23 cellular contexts compared by ENCODE assay signal in the genomic region with DNA sequence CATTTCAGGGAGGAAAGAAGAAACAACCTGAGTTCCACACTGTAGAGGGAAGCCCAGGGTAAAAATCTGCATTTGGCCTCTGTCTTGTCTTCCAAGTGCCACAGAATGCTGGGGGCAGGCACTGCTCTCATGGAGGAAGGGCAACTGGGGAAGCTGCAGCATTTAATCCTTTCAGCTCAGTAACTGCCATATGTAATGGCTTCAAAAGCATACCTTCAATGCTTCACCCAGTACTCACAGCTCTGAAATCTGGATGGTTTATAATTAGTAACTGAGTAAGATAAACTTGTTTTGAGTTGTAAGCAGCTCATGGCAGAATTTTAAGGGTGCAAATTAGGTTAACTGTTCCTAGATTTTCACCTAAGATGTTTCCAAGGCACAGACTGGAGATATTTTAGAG. TPM values are rescaled to one million over a fixed set of nuclear protein-coding genes. Genes with fewer than 3 reads are reported as not detected.
"Had no signal": no experiment of that assay in that cellular context is flagged by ENCODE, and none has a peak within 500 bp of the region (broad histone marks: within the 10 kb centered on the region; RNA-seq: fewer than 3 reads in every experiment).

No MANE protein-coding gene starts in this region.

- H3K4me1 Mint-ChIP-seq: neural crest cell had no signal

- H3K27ac Mint-ChIP-seq: activated CD4-positive, alpha-beta memory T cell treated with anti-CD3 and anti-CD28 coated beads for 36 hours; activated naive CD4-positive, alpha-beta T cell treated with anti-CD3 and anti-CD28 coated beads, Interleukin-2, amount 10 ng/mL, durations not matched to agents 7 days and 5 days; activated naive CD8-positive, alpha-beta T cell treated with anti-CD3 and anti-CD28 coated beads, Interleukin-2, amount 50 U/mL, for 24 hours; activated T-cell treated with anti-CD3 and anti-CD28 coated beads, Interleukin-2, amount 50 U/mL, for 72 hours; naive thymus-derived CD4-positive, alpha-beta T cell had no signal

- H3K9me3 Mint-ChIP-seq: activated naive CD4-positive, alpha-beta T cell treated with anti-CD3 and anti-CD28 coated beads, Interleukin-2, amount 10 ng/mL, durations not matched to agents 7 days and 5 days; activated T-cell treated with anti-CD3 and anti-CD28 coated beads, Interleukin-2, amount 50 U/mL, for 72 hours had no signal

- H3K27me3 ChIP-seq: body of pancreas, thyroid gland had no signal

- H3K9me3 ChIP-seq: body of pancreas, thyroid gland had no signal

- H3K36me3 Mint-ChIP-seq: activated CD4-positive, alpha-beta memory T cell treated with anti-CD3 and anti-CD28 coated beads for 36 hours; activated naive CD4-positive, alpha-beta T cell treated with anti-CD3 and anti-CD28 coated beads, Interleukin-2, amount 10 ng/mL, durations not matched to agents 7 days and 5 days; naive thymus-derived CD4-positive, alpha-beta T cell had no signal

- H3K4me1 ChIP-seq: body of pancreas had no signal

- DNase-seq: activated CD4-positive, alpha-beta memory T cell treated with anti-CD3 and anti-CD28 coated beads for 36 hours; activated CD4-positive, alpha-beta T cell treated with anti-CD3 and anti-CD28 coated beads for 48 hours; activated effector memory CD4-positive, alpha-beta T cell treated with Interleukin-2 at 50 U/mL for 16 hours; activated naive CD4-positive, alpha-beta T cell treated with anti-CD3 and anti-CD28 coated beads, Interleukin-2, amount 10 ng/mL, durations not matched to agents 7 days and 5 days; activated naive CD8-positive, alpha-beta T cell treated with anti-CD3 and anti-CD28 coated beads, Interleukin-2, amount 50 U/mL, for 24 hours; activated T-cell treated with anti-CD3 and anti-CD28 coated beads, Interleukin-2, amount 50 U/mL, for 72 hours; body of pancreas; central memory CD4-positive, alpha-beta T cell; effector memory CD4-positive, alpha-beta T cell; foreskin melanocyte; glutamatergic neuron; hypothalamus; mesendoderm; naive thymus-derived CD4-positive, alpha-beta T cell; occipital lobe; stimulated activated CD4-positive, alpha-beta T cell treated with anti-CD3 and anti-CD28 coated beads, Interleukin-12 subunit alpha, Interleukin-12 subunit beta, amount 100 ng/mL, for 4 hours; stimulated activated CD4-positive, alpha-beta T cell treated with anti-CD3 and anti-CD28 coated beads, Interleukin-4, amount 100 ng/mL, for 4 hours; stimulated activated naive CD8-positive, alpha-beta T cell treated with anti-CD3 and anti-CD28 coated beads, Interleukin-15, Interleukin-2, amounts not matched to agents 100 U/mL and 50 U/mL, for 24 hours; substantia nigra; thyroid gland had no signal

- H3K27ac ChIP-seq: body of pancreas, thyroid gland had no signal

- FAIRE-seq: colon, islet of Langerhans had no signal

- H3K4me3 ChIP-seq: body of pancreas, thyroid gland had no signal

- H3K4me3 Mint-ChIP-seq: activated CD4-positive, alpha-beta memory T cell treated with anti-CD3 and anti-CD28 coated beads for 36 hours; activated naive CD4-positive, alpha-beta T cell treated with anti-CD3 and anti-CD28 coated beads, Interleukin-2, amount 10 ng/mL, durations not matched to agents 7 days and 5 days; activated naive CD8-positive, alpha-beta T cell treated with anti-CD3 and anti-CD28 coated beads, Interleukin-2, amount 50 U/mL, for 24 hours; activated T-cell treated with anti-CD3 and anti-CD28 coated beads, Interleukin-2, amount 50 U/mL, for 72 hours; naive thymus-derived CD4-positive, alpha-beta T cell; neural crest cell had no signal

RNA-seq across cellular contexts. Expression of a gene that starts 24.5 kb away (rescaled TPM):
- total RNA-seq: activated CD4-positive, alpha-beta memory T cell treated with anti-CD3 and anti-CD28 coated beads for 36 hours; activated T-cell treated with anti-CD3 and anti-CD28 coated beads, Interleukin-2, amount 50 U/mL, for 72 hours had no signal
- polyA plus RNA-seq: naive thymus-derived CD4-positive, alpha-beta T cell had no signal
